In genomic region chr6:158409451-158409850, GRCh38 we compare ENCODE assay signal across 12 cellular contexts.
DNase-seq lines count a peak whose midpoint lies in the region; ATAC-seq and TF ChIP-seq lines count a peak whose summit lies in the region.
"Had no signal": no experiment of that assay in that cellular context is flagged by ENCODE, and none has a peak within 500 bp of the region (broad histone marks: within the 10 kb centered on the region; RNA-seq: fewer than 3 reads in every experiment).

No MANE protein-coding gene starts in this region.

- ATAC-seq in SK-N-SH treated with all-trans-retinoic acid at 6 μM for 48 hours (peak; percentile 32), GM19395 (IDR thresholded peaks at IDR 0.05; ENCODE audit: unreplicated experiment) (no peak)

- peaks cover 65% of the 10 kb centered on the region for H3K4me1 Mint-ChIP-seq in HFFc6 (ENCODE audit: low read depth)

- no peaks in the 10 kb centered on the region for H3K27me3 ChIP-seq in stomach
- H3K27me3 ChIP-seq: hepatocyte had no signal

- H3K9me3 Mint-ChIP-seq in HFFc6: no peaks in the 10 kb centered on the region
- H3K9me3 Mint-ChIP-seq: activated CD4-positive, alpha-beta memory T cell treated with anti-CD3 and anti-CD28 coated beads for 36 hours had no signal

- TF ChIP-seq POLR2A in stomach (IDR thresholded peaks at IDR 0.05): no peak

- H3K36me3 Mint-ChIP-seq in HFFc6 (ENCODE audit: low read depth): 0 out of 2 replicates have a peak, but pooled peaks cover 5% of the 10 kb centered on the region

- H3K27ac ChIP-seq in stomach: peak overlapping the region in 4 of 5 donors; percentile 3 to 45 (median 36)
- H3K27ac ChIP-seq: hepatocyte had no signal

- H3K4me3 Mint-ChIP-seq in HFFc6: no peak overlapping the region
- H3K4me3 Mint-ChIP-seq: activated CD4-positive, alpha-beta memory T cell treated with anti-CD3 and anti-CD28 coated beads for 36 hours; neural crest cell had no signal

- H3K27ac Mint-ChIP-seq in HFFc6: peak overlapping the region; percentile 5; the same call in 1 of the 2 replicates
- H3K27ac Mint-ChIP-seq: activated CD4-positive, alpha-beta memory T cell treated with anti-CD3 and anti-CD28 coated beads for 36 hours had no signal

- H3K36me3 ChIP-seq in stomach: peaks cover 0 to 18% (median 12%) of the 10 kb centered on the region in 4 donors

- peaks cover 2% of the 10 kb centered on the region; the same call in 1 of the 2 replicates for H3K27me3 Mint-ChIP-seq in HFFc6 (ENCODE audit: insufficient read depth)
- H3K27me3 Mint-ChIP-seq: activated CD4-positive, alpha-beta memory T cell treated with anti-CD3 and anti-CD28 coated beads for 36 hours had no signal

- H3K4me3 ChIP-seq in fibroblast of villous mesenchyme (ENCODE audit: low read depth, low read length): no peak overlapping the region
- no peak overlapping the region for H3K4me3 ChIP-seq in stomach
- H3K4me3 ChIP-seq: hepatocyte had no signal

- 51 to 66% (median 56%) methylated on average over 3 of the region's 3 CpGs for WGBS in stomach, 5 donors

- TF ChIP-seq EP300 in stomach (IDR thresholded peaks at IDR 0.05): no peak

- peaks cover 3 to 21% (median 13%) of the 10 kb centered on the region in 4 donors for H3K4me1 ChIP-seq in stomach

- DNase-seq in HFFc6 (no peak), fibroblast of villous mesenchyme (ENCODE audit: low read depth) (peak; percentile 89), stomach (no peak), NCI-H2196 (lab: John Stamatoyannopoulos, UW; ENCODE audit: unreplicated experiment) (no peak), NCI-H146 treated with DMSO at 0.1 percent for 48 hours (lab: John Stamatoyannopoulos, UW; ENCODE audit: unreplicated experiment) (no peak)
- no peak for DNase-seq in activated CD4-positive, alpha-beta T cell treated with anti-CD3 and anti-CD28 coated beads for 1 hour
- DNase-seq: activated CD4-positive, alpha-beta memory T cell treated with anti-CD3 and anti-CD28 coated beads for 36 hours; anterior cingulate cortex had no signal

- H3K9me3 ChIP-seq in stomach: no peaks in the 10 kb centered on the region

- TF ChIP-seq CTCF in HFFc6 (IDR thresholded peaks at IDR 0.05) (no peak), fibroblast of villous mesenchyme (IDR thresholded peaks at IDR 0.05; ENCODE audit: insufficient read depth, low read depth, low read length) (no peak), stomach (IDR thresholded peaks at IDR 0.05) (no peak)

- intact Hi-C loops in stomach (cut with DNase I; ENCODE audit: low total_unique reads): no loop called here

TF ChIP-seq in SK-N-SH treated with all-trans-retinoic acid at 6 μM for 48 hours, 23 proteins besides CTCF, POLR2A, EP300 and RAD21:
- TF ChIP-seq ESRRG (CRISPR knock-in tag; IDR thresholded peaks at IDR 0.05) (no peak), ARNTL (CRISPR knock-in tag; IDR thresholded peaks at IDR 0.05; ENCODE audit: borderline replicate concordance, low read depth) (no peak), BACH2 (CRISPR knock-in tag; IDR thresholded peaks at IDR 0.05; ENCODE audit: borderline replicate concordance) (no peak), TCF4 (CRISPR knock-in tag; IDR thresholded peaks at IDR 0.05; ENCODE audit: borderline replicate concordance) (peak; percentile 70), TSHZ2 (CRISPR knock-in tag; IDR thresholded peaks at IDR 0.05) (peak; percentile 47; the same call in 1 of the 2 replicates), CSDC2 (CRISPR knock-in tag; IDR thresholded peaks at IDR 0.05) (no peak), GLIS3 (CRISPR knock-in tag; IDR thresholded peaks at IDR 0.05) (no peak), PATZ1 (CRISPR knock-in tag; IDR thresholded peaks at IDR 0.05; ENCODE audit: borderline replicate concordance) (no peak)
TF ChIP-seq in SK-N-SH treated with all-trans-retinoic acid at 6 μM for 48 hours: peak in this region for 2.
